7 cellular contexts compared by ENCODE assay signal in the genomic region with DNA sequence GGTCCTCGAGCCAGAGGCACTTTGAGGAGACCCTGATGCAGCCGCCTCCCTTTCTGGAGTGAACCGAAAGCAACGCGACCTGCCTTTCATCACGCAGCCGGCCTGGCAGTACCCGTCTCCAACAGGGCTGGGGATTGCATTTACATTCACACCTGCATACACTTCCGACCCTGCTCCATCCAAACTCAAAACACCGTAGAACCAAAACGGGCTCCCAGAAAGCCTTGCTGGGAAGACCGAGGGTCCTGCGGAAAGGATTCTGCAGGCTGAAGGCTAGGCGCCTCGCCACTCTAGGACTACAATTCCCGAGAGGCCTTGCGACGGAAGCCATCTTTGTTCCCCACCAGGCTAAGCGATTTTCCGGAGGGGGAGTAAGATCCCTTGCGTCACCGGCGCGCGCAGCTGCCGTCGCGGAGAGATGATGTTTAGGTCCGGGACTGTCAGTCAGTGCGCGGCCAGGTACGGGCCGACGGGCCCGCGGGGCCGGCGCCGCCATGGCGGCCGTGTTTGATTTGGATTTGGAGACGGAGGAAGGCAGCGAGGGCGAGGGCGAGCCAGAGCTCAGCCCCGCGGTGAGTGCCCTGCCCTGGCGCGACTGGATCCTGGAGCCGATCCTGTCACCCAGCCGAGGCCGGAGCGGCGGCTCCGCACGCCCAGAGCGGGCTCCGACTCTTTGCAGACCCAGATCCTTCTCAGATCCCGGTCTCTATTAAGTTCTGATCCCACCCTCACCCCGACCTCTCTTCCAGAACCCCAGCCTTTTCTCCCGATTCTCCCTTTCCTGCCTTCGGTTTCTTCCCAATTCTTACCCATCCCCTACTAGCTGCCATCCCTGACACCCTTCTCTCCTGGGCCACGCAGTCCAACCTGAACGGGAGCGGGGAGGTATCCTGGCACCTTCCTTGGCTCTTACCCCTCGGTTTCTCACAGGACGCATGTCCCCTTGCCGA. TPM values are rescaled to one million over a fixed set of nuclear protein-coding genes. Genes with fewer than 3 reads are reported as not detected.
DNase-seq lines count a peak whose midpoint lies in the region; ATAC-seq and TF ChIP-seq lines count a peak whose summit lies in the region.

A gene (plus strand): TSS at position 443 of the 950 bp plus-strand sequence. CDS start 52 bp downstream, at position 495.

- peak within 1 kb of the TSS; percentile 57 for H2AFZ ChIP-seq in hepatocyte

- H3K79me2 ChIP-seq in hepatocyte, result peaks cover 24% of the 10 kb centered on the region

- 3% methylated on average over 68 of the region's 68 CpGs for WGBS in hepatocyte (ENCODE audit: low lambda C conversion rate, missing lambda C conversion rate)

- peak within 1 kb of the TSS; percentile 96 for H3K4me2 ChIP-seq in hepatocyte

- H3K9me3 ChIP-seq in hepatocyte (ENCODE audit: low read depth), result no peaks in the 10 kb centered on the region

- no peaks in the 10 kb centered on the region for H3K27me3 ChIP-seq in hepatocyte

- H4K20me1 ChIP-seq in hepatocyte (ENCODE audit: insufficient read depth, poor library complexity, severe bottlenecking), result no peaks in the 10 kb centered on the region

- peak within 1 kb of the TSS; percentile 86 for H3K4me3 ChIP-seq in hepatocyte

- ATAC-seq in GM18502 (IDR thresholded peaks at IDR 0.05; ENCODE audit: poor library complexity, unreplicated experiment), result peak; percentile 81
- ATAC-seq in HG02973 (IDR thresholded peaks at IDR 0.05; ENCODE audit: unreplicated experiment), result peak; percentile 73

- no peaks in the 10 kb centered on the region for H3K9me2 ChIP-seq in hepatocyte (replicated peaks; ENCODE audit: insufficient read depth)

- H3K27ac ChIP-seq in hepatocyte, result peak within 1 kb of the TSS; percentile 84

- TF ChIP-seq CTCF in hepatocyte (IDR thresholded peaks at IDR 0.05; ENCODE audit: poor library complexity), result no peak

- no peaks in the 10 kb centered on the region for H3K36me3 ChIP-seq in hepatocyte (replicated peaks; ENCODE audit: insufficient read depth, low read depth)

- DNase-seq in NCI-H2081 (lab: John Stamatoyannopoulos, UW) (peak; percentile 96 to 97), T1000 (lab: John Stamatoyannopoulos, UW) (peak; percentile 96), astrocyte of the hippocampus (ENCODE audit: low read depth, low spot score) (peak; percentile 99), hepatocyte (ENCODE audit: low spot score) (peak; percentile 98), renal cortical epithelial cell (ENCODE audit: low read depth) (peak; percentile 93)

- H3K4me1 ChIP-seq in hepatocyte (ENCODE audit: insufficient read depth), result peaks cover 10% of the 10 kb centered on the region

RNA-seq across cellular contexts. Expression of the gene that starts here (rescaled TPM):
- 59.9 and 65.0 TPM in 2 replicates for total RNA-seq in hepatocyte
- 105 and 107 TPM in 2 replicates for polyA plus RNA-seq in hepatocyte
- total RNA-seq in renal cortical epithelial cell, result 25.5 and 51.7 TPM in 2 replicates

Comparison
In these comparisons a context has a peak if more than half of its experiments do, and no peak if none do; other contexts are left out.
1. Peak in every context shown above with its lines: DNase-seq, ATAC-seq, H3K4me3 ChIP-seq and H3K27ac ChIP-seq.